In genomic region chr1:9825101-9826074, GRCh38 we compare ENCODE assay signal across 8 cellular contexts. TPM values are rescaled to one million over a fixed set of nuclear protein-coding genes. Genes with fewer than 3 reads are reported as not detected.
DNase-seq lines count a peak whose midpoint lies in the region; ATAC-seq and TF ChIP-seq lines count a peak whose summit lies in the region.

No MANE protein-coding gene starts in this region.

- H3K27ac Mint-ChIP-seq in Calu3 (ENCODE audit: unreplicated experiment) (peak overlapping the region; percentile 79), IgD-negative memory B cell (peak overlapping the region; percentile 76 to 92 (median 84)), MCF 10A (ENCODE audit: low read depth, unreplicated experiment) (peak overlapping the region; percentile 70)

- WGBS in smooth muscle cell (ENCODE audit: low lambda C conversion rate): 19% methylated on average over 13 of the region's 17 CpGs

- H4K20me1 ChIP-seq in smooth muscle cell (ENCODE audit: low read depth): peaks cover 29% of the 10 kb centered on the region

- peak overlapping the region; percentile 88 for H3K4me2 ChIP-seq in smooth muscle cell

- H3K9ac ChIP-seq in smooth muscle cell (ENCODE audit: low read depth): no peak overlapping the region

- H3K4me3 ChIP-seq in iPS-18c (ENCODE audit: insufficient read depth, low read depth, low read length) (peak overlapping the region; percentile 24; the same call in 1 of the 2 replicates), smooth muscle cell (no peak overlapping the region)

- CTCF ChIA-PET in Calu3 (lab: Charles Lee): interaction anchor here (0.5 to 0.7 kb wide), 2 partner anchors 40 to 198 kb away, joined by 3 to 4 read pairs; no protein-coding TSS in a partner anchor
- CTCF ChIA-PET in MCF 10A (lab: Yijun Ruan, JAX): interaction anchor here (0.5 to 2.5 kb wide), 8 partner anchors 12 to 246 kb away, joined by 3 to 18 read pairs (median 5); no protein-coding TSS in a partner anchor

- H3K4me3 Mint-ChIP-seq in Calu3 (ENCODE audit: low read depth, unreplicated experiment) (peak overlapping the region; percentile 77), IgD-negative memory B cell (peak overlapping the region; percentile 83 to 92 (median 85)), MCF 10A (ENCODE audit: unreplicated experiment) (peak overlapping the region; percentile 91)

- BruUV-seq in Calu3 (replicated peaks; lab: Mats Ljungman, UMichigan) (no TSS peak), MCF 10A (replicated peaks; lab: Mats Ljungman, UMichigan) (no TSS peak)

- peak; percentile 82 for DNase-seq in Calu3
- DNase-seq in T follicular helper cell (ENCODE audit: low read depth): peak; percentile 28
- peak; percentile 96 for DNase-seq in MCF 10A (ENCODE audit: unreplicated experiment)
- DNase-seq in smooth muscle cell (lab: John Stamatoyannopoulos, UW; ENCODE audit: unreplicated experiment): no peak

- H3K9me3 Mint-ChIP-seq in Calu3 (ENCODE audit: low read depth, unreplicated experiment): no peaks in the 10 kb centered on the region
- no peaks in the 10 kb centered on the region for H3K9me3 Mint-ChIP-seq in IgD-negative memory B cell
- no peaks in the 10 kb centered on the region for H3K9me3 Mint-ChIP-seq in MCF 10A (ENCODE audit: unreplicated experiment)

- no peak overlapping the region for H2AFZ ChIP-seq in smooth muscle cell (ENCODE audit: low read depth)

- no peaks in the 10 kb centered on the region for H3K36me3 ChIP-seq in smooth muscle cell (ENCODE audit: low read depth)

- ATAC-seq in GM18870 (IDR thresholded peaks at IDR 0.05; ENCODE audit: unreplicated experiment) (no peak), HG03469 (IDR thresholded peaks at IDR 0.05; ENCODE audit: unreplicated experiment) (no peak)

- H3K27me3 Mint-ChIP-seq in Calu3 (ENCODE audit: unreplicated experiment) (no peaks in the 10 kb centered on the region), IgD-negative memory B cell (no peaks in the 10 kb centered on the region), MCF 10A (ENCODE audit: insufficient read depth, unreplicated experiment) (no peaks in the 10 kb centered on the region)

- H3K9me3 ChIP-seq in iPS-18c (ENCODE audit: control insufficient read depth, insufficient read depth, low read length) (no peaks in the 10 kb centered on the region), smooth muscle cell (replicated peaks; ENCODE audit: low read depth) (no peaks in the 10 kb centered on the region)

- intact Hi-C loops in Calu3 (cut with micrococcal nuclease; ENCODE audit: unreplicated experiment): loop anchor here (5.0 kb wide), 1 partner anchor 42 kb away; no protein-coding TSS in a partner anchor
- intact Hi-C loops in MCF 10A (cut with micrococcal nuclease): loop anchor here (1.0 to 5.0 kb wide), 2 partner anchors 41 to 87 kb away; partner anchors contain the start of gene CTNNBIP1

- peaks cover 22% of the 10 kb centered on the region for H3K79me2 ChIP-seq in smooth muscle cell (ENCODE audit: low read depth)

- H3K27ac ChIP-seq in smooth muscle cell (ENCODE audit: low read depth): peak overlapping the region; percentile 74

- peaks cover 26% of the 10 kb centered on the region for H3K4me1 ChIP-seq in smooth muscle cell (ENCODE audit: low read depth)

- POLR2A ChIA-PET in MCF 10A (lab: Yijun Ruan, JAX): interaction anchor here (0.6 to 2.9 kb wide), 18 partner anchors 8 to 633 kb away, joined by 3 to 47 read pairs (median 4); partner anchors contain the start of genes LZIC and NMNAT1

- no peaks in the 10 kb centered on the region for H3K27me3 ChIP-seq in smooth muscle cell (ENCODE audit: low read depth)

- TF ChIP-seq CTCF in Calu3 (IDR thresholded peaks at IDR 0.05; ENCODE audit: unreplicated experiment) (no peak), MCF 10A (IDR thresholded peaks at IDR 0.05; ENCODE audit: unreplicated experiment) (no peak), smooth muscle cell (IDR thresholded peaks at IDR 0.05; ENCODE audit: borderline replicate concordance, insufficient read depth, poor library complexity, severe bottlenecking) (no peak)

- peaks cover 35% of the 10 kb centered on the region for H3K36me3 Mint-ChIP-seq in Calu3 (ENCODE audit: insufficient read depth, unreplicated experiment)
- peaks cover 3% of the 10 kb centered on the region for H3K36me3 Mint-ChIP-seq in IgD-negative memory B cell
- H3K36me3 Mint-ChIP-seq in MCF 10A (ENCODE audit: insufficient read depth, unreplicated experiment): peaks cover under 1% of the 10 kb centered on the region

- H3F3A ChIP-seq in smooth muscle cell (ENCODE audit: low read depth): peaks cover 35% of the 10 kb centered on the region

- H3K4me1 Mint-ChIP-seq in Calu3 (ENCODE audit: low read depth, unreplicated experiment) (peaks cover 19% of the 10 kb centered on the region), IgD-negative memory B cell (peaks cover 28 to 36% (median 31%) of the 10 kb centered on the region in 3 donors), MCF 10A (ENCODE audit: insufficient read depth, unreplicated experiment) (peaks cover 26% of the 10 kb centered on the region)

RNA-seq across cellular contexts. Expression of gene CLSTN1, which starts 1.6 kb away (rescaled TPM):
- 93.2 and 99.3 TPM in 2 replicates for total RNA-seq in Calu3 (2022)
- polyA plus RNA-seq in IgD-negative memory B cell: 24.7 TPM
- total RNA-seq in MCF 10A (2022): 98.5 and 106 TPM in 2 replicates
- 45.4 and 51.3 TPM in 2 replicates for total RNA-seq in smooth muscle cell
- 83.5 and 90.8 TPM in 2 replicates for polyA plus RNA-seq in smooth muscle cell
